In genomic region chr1:72530646-72531045, GRCh38 we compare ENCODE assay signal across 26 cellular contexts.
DNase-seq lines count a peak whose midpoint lies in the region; ATAC-seq, FAIRE-seq and TF ChIP-seq lines count a peak whose summit lies in the region.
"Had no signal": no experiment of that assay in that cellular context is flagged by ENCODE, and none has a peak within 500 bp of the region (broad histone marks: within the 10 kb centered on the region; RNA-seq: fewer than 3 reads in every experiment).

No MANE protein-coding gene starts in this region.

- H3K27me3 Mint-ChIP-seq in activated CD4-positive, alpha-beta memory T cell treated with anti-CD3 and anti-CD28 coated beads for 36 hours, result no peaks in the 10 kb centered on the region
- H3K27me3 Mint-ChIP-seq: B cell had no signal

- no peaks in the 10 kb centered on the region for H3K4me1 Mint-ChIP-seq in activated CD4-positive, alpha-beta memory T cell treated with anti-CD3 and anti-CD28 coated beads for 36 hours (ENCODE audit: low read depth)
- H3K4me1 Mint-ChIP-seq: B cell had no signal

- DNase-seq in DMS53 (lab: John Stamatoyannopoulos, UW) (peak; percentile 69), DMS53 treated with DMSO at 0.1 percent for 48 hours (lab: John Stamatoyannopoulos, UW; ENCODE audit: unreplicated experiment) (no peak), M059J (ENCODE audit: low read depth) (peak; percentile 13), bronchial epithelial cell (ENCODE audit: low read depth) (peak; percentile 15), kidney tubule cell (ENCODE audit: low spot score) (peak; percentile 56), DMS79 treated with DMSO at 0.1 percent for 48 hours (lab: John Stamatoyannopoulos, UW) (no peak), psoas muscle (no peak)
- no peak for DNase-seq in activated CD4-positive, alpha-beta memory T cell treated with anti-CD3 and anti-CD28 coated beads for 36 hours
- DNase-seq: Caco-2; CD8-positive, alpha-beta T cell; DND-41; KBM-7; MM.1S; NCI-H1694; NCI-H2029 treated with DMSO at 0.1 percent for 48 hours; NCI-H526 treated with DMSO at 0.1 percent for 48 hours; SHP77 treated with DMSO at 0.1 percent for 48 hours had no signal

- no peaks in the 10 kb centered on the region for H3K27me3 ChIP-seq in bronchial epithelial cell (ENCODE audit: control insufficient read depth, insufficient read depth, low read length)
- no peaks in the 10 kb centered on the region for H3K27me3 ChIP-seq in psoas muscle (ENCODE audit: insufficient read depth in 3 of 3, low read length in 2 of 3)

- H3K36me3 ChIP-seq in bronchial epithelial cell (ENCODE audit: control insufficient read depth, insufficient read depth, low read length) (no peaks in the 10 kb centered on the region), psoas muscle (ENCODE audit: insufficient read depth in 1 of 2, low read depth in 1 of 2) (no peaks in the 10 kb centered on the region)

- no peaks in the 10 kb centered on the region for H3K4me1 ChIP-seq in psoas muscle
- H3K4me1 ChIP-seq: Caco-2 had no signal

- 88 to 92% (median 89%) methylated on average over 1 of the region's 1 CpG for whole genome bisulfite sequencing in psoas muscle, 3 donors

- TF ChIP-seq CTCF in bronchial epithelial cell (IDR thresholded peaks at IDR 0.05; ENCODE audit: insufficient read depth, low read length, severe bottlenecking) (no peak), psoas muscle (IDR thresholded peaks at IDR 0.05) (no peak)

- peaks cover 6% of the 10 kb centered on the region for H3K9me3 Mint-ChIP-seq in activated CD4-positive, alpha-beta memory T cell treated with anti-CD3 and anti-CD28 coated beads for 36 hours

- intact Hi-C loops in activated CD4-positive, alpha-beta memory T cell treated with anti-CD3 and anti-CD28 coated beads for 36 hours (cut with micrococcal nuclease), result no loop called here
- intact Hi-C loops in psoas muscle (cut with DNase I), result no loop called here

- no peak overlapping the region for H3K27ac ChIP-seq in psoas muscle
- H3K27ac ChIP-seq: 22Rv1, C4-2B had no signal

- ATAC-seq in psoas muscle, result no peak
- ATAC-seq: CD8-positive, alpha-beta T cell; GM12878; HCT116; Panc1 had no signal

- H3K4me3 Mint-ChIP-seq in activated CD4-positive, alpha-beta memory T cell treated with anti-CD3 and anti-CD28 coated beads for 36 hours, result no peak overlapping the region
- H3K4me3 Mint-ChIP-seq: B cell; CD8-positive, alpha-beta T cell had no signal

- no peaks in the 10 kb centered on the region for H3K9me3 ChIP-seq in psoas muscle
- H3K9me3 ChIP-seq: Caco-2 had no signal

- CTCF ChIA-PET in activated CD4-positive, alpha-beta memory T cell treated with anti-CD3 and anti-CD28 coated beads for 36 hours (lab: Charles Lee), result no interaction called here

- POLR2A ChIA-PET in activated CD4-positive, alpha-beta memory T cell treated with anti-CD3 and anti-CD28 coated beads for 36 hours (lab: Charles Lee), result no interaction called here

- H3K36me3 Mint-ChIP-seq in activated CD4-positive, alpha-beta memory T cell treated with anti-CD3 and anti-CD28 coated beads for 36 hours, result no peaks in the 10 kb centered on the region
- H3K36me3 Mint-ChIP-seq: CD8-positive, alpha-beta T cell had no signal

- no peak for FAIRE-seq in bronchial epithelial cell (lab: Jason Lieb, UNC)
- FAIRE-seq: G401.6, GM12878, H1, HTR-8/SVneo had no signal

- no peak overlapping the region for H3K4me3 ChIP-seq in bronchial epithelial cell (ENCODE audit: low read depth, low read length)
- no peak overlapping the region for H3K4me3 ChIP-seq in psoas muscle
- H3K4me3 ChIP-seq: GM12878 had no signal

- H3K27ac Mint-ChIP-seq in activated CD4-positive, alpha-beta memory T cell treated with anti-CD3 and anti-CD28 coated beads for 36 hours, result no peak overlapping the region
- H3K27ac Mint-ChIP-seq: B cell; CD8-positive, alpha-beta T cell had no signal

Comparison
In these comparisons a context has a peak if more than half of its experiments do, and no peak if none do; other contexts are left out.
1. DNase-seq: peak in DMS53 (single experiment), M059J (single experiment), bronchial epithelial cell (single experiment) and kidney tubule cell (single experiment); none in DMS53 treated with DMSO at 0.1 percent for 48 hours (single experiment), activated CD4-positive, alpha-beta memory T cell treated with anti-CD3 and anti-CD28 coated beads for 36 hours (single experiment), DMS79 treated with DMSO at 0.1 percent for 48 hours (single experiment) and psoas muscle (0 of 2).